In the genomic region with DNA sequence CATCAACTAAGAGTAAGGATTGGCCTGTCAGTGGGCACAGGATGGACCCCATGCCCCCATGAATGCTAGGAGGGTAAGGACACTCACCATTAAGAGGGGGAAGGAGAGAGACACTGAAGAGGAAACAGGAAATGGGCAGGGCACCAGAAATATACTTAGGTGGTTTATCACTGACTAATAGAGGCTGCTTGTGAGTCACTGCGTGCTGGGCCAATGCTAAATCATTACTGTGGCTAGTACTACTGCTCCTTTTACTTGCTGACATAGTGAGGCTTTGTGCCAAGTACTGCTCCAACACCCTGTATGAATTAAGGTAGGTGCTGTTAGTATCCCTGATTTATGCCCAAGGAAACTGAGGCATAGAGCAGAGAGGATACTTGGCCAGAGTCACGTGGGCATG, we compare ENCODE assay signal across 11 cellular contexts.
A peak's percentile ranks its signal among the peaks of the same experiment; 100 is the strongest.
DNase-seq lines count a peak whose midpoint lies in the region; TF ChIP-seq lines count a peak whose summit lies in the region.
"Had no signal": no experiment of that assay in that cellular context is flagged by ENCODE, and none has a peak within 500 bp of the region (broad histone marks: within the 10 kb centered on the region; RNA-seq: fewer than 3 reads in every experiment).

No MANE protein-coding gene starts in this region.

- TF ChIP-seq CTCF in stomach (IDR thresholded peaks at IDR 0.05) (no peak), transverse colon (IDR thresholded peaks at IDR 0.05) (no peak)

- H3K27me3 ChIP-seq in SJSA1 (replicated peaks) (no peaks in the 10 kb centered on the region), stomach (no peaks in the 10 kb centered on the region), transverse colon (no peaks in the 10 kb centered on the region)
- H3K27me3 ChIP-seq: SJCRH30 had no signal

- no peaks in the 10 kb centered on the region for H3K27me3 Mint-ChIP-seq in activated T-helper 2 cell treated with anti-CD3 and anti-CD28 coated beads, Interferon-gamma antibody, Interleukin-2, Interleukin-4, amounts not matched to agents 10 μg/mL and 5 μg/mL and 100 μg/mL, durations not matched to agents 14 hours and 24 hours and 36 hours (ENCODE audit: low read depth)

- H3K27ac Mint-ChIP-seq in activated T-helper 2 cell treated with anti-CD3 and anti-CD28 coated beads, Interferon-gamma antibody, Interleukin-2, Interleukin-4, amounts not matched to agents 10 μg/mL and 5 μg/mL and 100 μg/mL, durations not matched to agents 14 hours and 24 hours and 36 hours, result no peak overlapping the region
- H3K27ac Mint-ChIP-seq: immature natural killer cell had no signal

- H3K9me3 Mint-ChIP-seq in activated T-helper 2 cell treated with anti-CD3 and anti-CD28 coated beads, Interferon-gamma antibody, Interleukin-2, Interleukin-4, amounts not matched to agents 10 μg/mL and 5 μg/mL and 100 μg/mL, durations not matched to agents 14 hours and 24 hours and 36 hours, result no peaks in the 10 kb centered on the region

- H3K4me3 ChIP-seq in SJSA1 (no peak overlapping the region), stomach (no peak overlapping the region), transverse colon (no peak overlapping the region)
- H3K4me3 ChIP-seq: SJCRH30 had no signal

- DNase-seq in Caki2 (ENCODE audit: low read depth) (peak; percentile 46), GOT3 (lab: John Stamatoyannopoulos, UW) (peak; percentile 13), SJSA1 (ENCODE audit: low read depth in 1 of 2, low spot score in 2 of 2) (peak; percentile 35 to 56), hepatic stellate cell (ENCODE audit: low spot score) (peak; percentile 19), GM19238 (ENCODE audit: insufficient read length, low spot score) (no peak), stomach (no peak), transverse colon (no peak)
- DNase-seq in activated T-helper 2 cell treated with anti-CD3 and anti-CD28 coated beads, Interferon-gamma antibody, Interleukin-2, Interleukin-4, amounts not matched to agents 10 μg/mL and 5 μg/mL and 100 μg/mL, durations not matched to agents 14 hours and 24 hours and 36 hours (ENCODE audit: low spot score), result no peak
- DNase-seq: immature natural killer cell, NCI-H146, SJCRH30 had no signal

- no peak for TF ChIP-seq EP300 in stomach (IDR thresholded peaks at IDR 0.05)
- TF ChIP-seq EP300 in transverse colon (IDR thresholded peaks at IDR 0.05; ENCODE audit: low read depth), result no peak

- H3K9me3 ChIP-seq in SJSA1 (replicated peaks), result no peaks in the 10 kb centered on the region
- no peaks in the 10 kb centered on the region for H3K9me3 ChIP-seq in stomach
- no peaks in the 10 kb centered on the region for H3K9me3 ChIP-seq in transverse colon
- H3K9me3 ChIP-seq: SJCRH30 had no signal

- intact Hi-C loops in activated T-helper 2 cell treated with anti-CD3 and anti-CD28 coated beads, Interferon-gamma antibody, Interleukin-2, Interleukin-4, amounts not matched to agents 10 μg/mL and 5 μg/mL and 100 μg/mL, durations not matched to agents 14 hours and 24 hours and 36 hours (cut with micrococcal nuclease), result no loop called here
- intact Hi-C loops in stomach (cut with DNase I; ENCODE audit: low total_unique reads) (no loop called here), transverse colon (cut with DNase I; ENCODE audit: low total_unique reads) (no loop called here)

- no peaks in the 10 kb centered on the region for H3K4me1 Mint-ChIP-seq in activated T-helper 2 cell treated with anti-CD3 and anti-CD28 coated beads, Interferon-gamma antibody, Interleukin-2, Interleukin-4, amounts not matched to agents 10 μg/mL and 5 μg/mL and 100 μg/mL, durations not matched to agents 14 hours and 24 hours and 36 hours (ENCODE audit: low read depth)
- H3K4me1 Mint-ChIP-seq: immature natural killer cell had no signal

- H3K36me3 Mint-ChIP-seq in activated T-helper 2 cell treated with anti-CD3 and anti-CD28 coated beads, Interferon-gamma antibody, Interleukin-2, Interleukin-4, amounts not matched to agents 10 μg/mL and 5 μg/mL and 100 μg/mL, durations not matched to agents 14 hours and 24 hours and 36 hours (ENCODE audit: low read depth), result no peaks in the 10 kb centered on the region
- H3K36me3 Mint-ChIP-seq: immature natural killer cell had no signal

- H3K27ac ChIP-seq in SJSA1, result peak overlapping the region; percentile 66
- H3K27ac ChIP-seq in stomach, result no peak overlapping the region
- H3K27ac ChIP-seq in transverse colon, result no peak overlapping the region
- H3K27ac ChIP-seq: SJCRH30 had no signal

- TF ChIP-seq POLR2A in stomach (IDR thresholded peaks at IDR 0.05) (no peak), transverse colon (IDR thresholded peaks at IDR 0.05) (no peak)

- H3K4me1 ChIP-seq in SJSA1 (replicated peaks) (peaks cover 32% of the 10 kb centered on the region), stomach (no peaks in the 10 kb centered on the region), transverse colon (no peaks in the 10 kb centered on the region)
- H3K4me1 ChIP-seq: SJCRH30 had no signal

- in situ Hi-C loops in Caki2 (cut with HindIII; ENCODE audit: low pct_unique_long_range_greater_than_20kb, low sequenced_read_pairs), result no loop called here
- in situ Hi-C loops in transverse colon (cut with MboI; ENCODE audit: low pct_ligation_motif_present in 1 of 4, low pct_unique_long_range_greater_than_20kb in 1 of 4, low sequenced_read_pairs in 3 of 4), result no loop called here

- 37 to 65% (median 54%) methylated on average over 1 to 2 of the region's 2 CpGs for WGBS in stomach, 5 donors
- 35% methylated on average over 2 of the region's 2 CpGs; no CpG with 5 or more reads in 1 of the 2 donors for WGBS in transverse colon (ENCODE audit: low coverage in 1 of 2), 2 donors

- no peaks in the 10 kb centered on the region for H3K36me3 ChIP-seq in SJSA1
- H3K36me3 ChIP-seq in stomach, result no peaks in the 10 kb centered on the region
- H3K36me3 ChIP-seq in transverse colon, result no peaks in the 10 kb centered on the region
- H3K36me3 ChIP-seq: SJCRH30 had no signal

- H3K4me3 Mint-ChIP-seq in activated T-helper 2 cell treated with anti-CD3 and anti-CD28 coated beads, Interferon-gamma antibody, Interleukin-2, Interleukin-4, amounts not matched to agents 10 μg/mL and 5 μg/mL and 100 μg/mL, durations not matched to agents 14 hours and 24 hours and 36 hours (ENCODE audit: low read depth), result no peak overlapping the region
- H3K4me3 Mint-ChIP-seq: immature natural killer cell had no signal

Comparison
In these comparisons a context has a peak if more than half of its experiments do, and no peak if none do; other contexts are left out.
1. DNase-seq: peak in Caki2 (single experiment), GOT3 (single experiment), SJSA1 (2 of 2) and hepatic stellate cell (single experiment); none in activated T-helper 2 cell treated with anti-CD3 and anti-CD28 coated beads, Interferon-gamma antibody, Interleukin-2, Interleukin-4, amounts not matched to agents 10 μg/mL and 5 μg/mL and 100 μg/mL, durations not matched to agents 14 hours and 24 hours and 36 hours (single experiment), GM19238 (single experiment), stomach (single experiment) and transverse colon (single experiment).